In genomic region chr11:121082670-121083069, GRCh38 we compare ENCODE assay signal across 1 cellular context.
TF ChIP-seq lines count a peak whose summit lies in the region.

No MANE protein-coding gene starts in this region.

TF ChIP-seq in SK-N-SH, 30 proteins besides CTCF, POLR2A, EP300 and RAD21 (continued from another document):
- peak; percentile 95 for TF ChIP-seq REST (IDR thresholded peaks at IDR 0.05; ENCODE audit: low read depth, low read length)
